Comparison of ENCODE assay signal across 36 cellular contexts in the genomic region with DNA sequence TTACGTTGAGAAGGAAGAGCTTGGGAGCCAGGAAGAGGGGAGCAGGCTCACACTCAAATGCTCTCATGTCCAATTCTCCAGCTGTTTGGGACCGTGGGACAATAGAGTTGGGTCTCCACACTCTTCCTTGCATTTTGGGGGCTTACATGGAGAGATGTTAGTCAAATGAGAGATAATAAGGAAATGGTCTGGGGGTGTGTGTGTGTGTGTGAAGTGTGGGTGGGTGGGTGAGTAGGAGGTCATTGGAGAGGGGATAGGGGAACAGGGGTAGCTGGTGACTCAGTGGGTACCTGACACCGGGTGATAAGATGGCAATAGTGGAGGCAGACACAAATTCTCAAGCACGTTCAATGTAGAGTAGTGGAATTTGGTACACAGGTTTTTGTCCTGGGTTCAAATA.
"Had no signal": no experiment of that assay in that cellular context is flagged by ENCODE, and none has a peak within 500 bp of the region (broad histone marks: within the 10 kb centered on the region; RNA-seq: fewer than 3 reads in every experiment).

No MANE protein-coding gene starts in this region.

- H3K4me1 Mint-ChIP-seq: activated B cell treated with CpG ODN at 0.5 μM for 24 hours; activated CD4-positive, alpha-beta T cell treated with anti-CD3 and anti-CD28 coated beads, Interleukin-2, amount 10 ng/mL, durations not matched to agents 24 days and 14 days; activated naive CD4-positive, alpha-beta T cell treated with anti-CD3 and anti-CD28 coated beads, Interleukin-2, amount 10 ng/mL, durations not matched to agents 7 days and 5 days; activated naive CD4-positive, alpha-beta T cell treated with anti-CD3 and anti-CD28 coated beads, Interleukin-2, amount 50 U/mL, for 24 hours; activated naive CD8-positive, alpha-beta T cell treated with anti-CD3 and anti-CD28 coated beads, Interleukin-2, amount 10 ng/mL, durations not matched to agents 7 days and 5 days; activated naive CD8-positive, alpha-beta T cell treated with anti-CD3 and anti-CD28 coated beads, Interleukin-2, amount 50 U/mL, for 24 hours; activated T-helper 17 cell treated with anti-CD3 and anti-CD28 coated beads, Interleukin-2, amount 50 U/mL, for 72 hours had no signal

- H3K36me3 Mint-ChIP-seq: activated naive CD4-positive, alpha-beta T cell treated with anti-CD3 and anti-CD28 coated beads, Interleukin-2, amount 10 ng/mL, durations not matched to agents 7 days and 5 days; activated naive CD8-positive, alpha-beta T cell treated with anti-CD3 and anti-CD28 coated beads, Interleukin-2, amount 10 ng/mL, durations not matched to agents 7 days and 5 days had no signal

- H3K4me3 ChIP-seq: ascending aorta, cardiac muscle cell had no signal

- H3K36me3 ChIP-seq: ascending aorta, cardiac muscle cell had no signal

- H3K27ac Mint-ChIP-seq: activated B cell treated with CpG ODN at 0.5 μM for 24 hours; activated CD4-positive, alpha-beta memory T cell treated with anti-CD3 and anti-CD28 coated beads for 36 hours; activated CD4-positive, alpha-beta T cell treated with anti-CD3 and anti-CD28 coated beads, Interleukin-2, amount 10 ng/mL, durations not matched to agents 24 days and 14 days; activated CD8-positive, alpha-beta T cell treated with anti-CD3 and anti-CD28 coated beads for 36 hours; activated naive CD4-positive, alpha-beta T cell treated with anti-CD3 and anti-CD28 coated beads, Interleukin-2, amount 10 ng/mL, durations not matched to agents 7 days and 5 days; activated naive CD4-positive, alpha-beta T cell treated with anti-CD3 and anti-CD28 coated beads, Interleukin-2, amount 50 U/mL, for 24 hours; activated naive CD8-positive, alpha-beta T cell; activated naive CD8-positive, alpha-beta T cell treated with anti-CD3 and anti-CD28 coated beads, Interleukin-2, amount 10 ng/mL, durations not matched to agents 7 days and 5 days; activated naive CD8-positive, alpha-beta T cell treated with anti-CD3 and anti-CD28 coated beads, Interleukin-2, amount 50 U/mL, for 24 hours; activated T-cell treated with anti-CD3 and anti-CD28 coated beads, Interleukin-2, amount 50 U/mL, for 72 hours; activated T-helper 1 cell treated with anti-CD3 and anti-CD28 coated beads, Interleukin-12 subunit alpha, Interleukin-12 subunit beta, Interleukin-2, Interleukin-4 antibody, amounts not matched to agents 30 ng/mL and 10 ng/mL and 1 ng/mL, durations not matched to agents 14 hours and 24 hours and 36 hours; activated T-helper 17 cell treated with anti-CD3 and anti-CD28 coated beads, Interleukin-2, amount 50 U/mL, for 72 hours; brain; T-helper 1 cell treated with Interleukin-12 subunit alpha and Interleukin-12 subunit beta and Interleukin-4 antibody, amounts not matched to agents 30 μg/mL and 1 μg/mL, for 36 hours; T-helper 2 cell treated with Interferon-gamma antibody and Interleukin-4, amounts not matched to agents 5 μg/mL and 100 μg/mL, for 36 hours had no signal

- H3K4me3 Mint-ChIP-seq: activated B cell treated with CpG ODN at 0.5 μM for 24 hours; activated CD4-positive, alpha-beta memory T cell treated with anti-CD3 and anti-CD28 coated beads for 36 hours; activated CD4-positive, alpha-beta T cell treated with anti-CD3 and anti-CD28 coated beads, Interleukin-2, amount 10 ng/mL, durations not matched to agents 24 days and 14 days; activated CD8-positive, alpha-beta T cell treated with anti-CD3 and anti-CD28 coated beads for 36 hours; activated naive CD4-positive, alpha-beta T cell treated with anti-CD3 and anti-CD28 coated beads, Interleukin-2, amount 10 ng/mL, durations not matched to agents 7 days and 5 days; activated naive CD4-positive, alpha-beta T cell treated with anti-CD3 and anti-CD28 coated beads, Interleukin-2, amount 50 U/mL, for 24 hours; activated naive CD8-positive, alpha-beta T cell; activated naive CD8-positive, alpha-beta T cell treated with anti-CD3 and anti-CD28 coated beads, Interleukin-2, amount 10 ng/mL, durations not matched to agents 7 days and 5 days; activated naive CD8-positive, alpha-beta T cell treated with anti-CD3 and anti-CD28 coated beads, Interleukin-2, amount 50 U/mL, for 24 hours; activated T-cell treated with anti-CD3 and anti-CD28 coated beads, Interleukin-2, amount 50 U/mL, for 4 hours; activated T-cell treated with anti-CD3 and anti-CD28 coated beads, Interleukin-2, amount 50 U/mL, for 72 hours; activated T-helper 1 cell treated with anti-CD3 and anti-CD28 coated beads, Interleukin-12 subunit alpha, Interleukin-12 subunit beta, Interleukin-2, Interleukin-4 antibody, amounts not matched to agents 30 ng/mL and 10 ng/mL and 1 ng/mL, durations not matched to agents 14 hours and 24 hours and 36 hours; activated T-helper 17 cell treated with anti-CD3 and anti-CD28 coated beads, Interleukin-2, amount 50 U/mL, for 72 hours; brain; T-helper 1 cell treated with Interleukin-12 subunit alpha and Interleukin-12 subunit beta and Interleukin-4 antibody, amounts not matched to agents 30 μg/mL and 1 μg/mL, for 36 hours; T-helper 2 cell treated with Interferon-gamma antibody and Interleukin-4, amounts not matched to agents 5 μg/mL and 100 μg/mL, for 36 hours had no signal

- H3K9me3 Mint-ChIP-seq: activated CD4-positive, alpha-beta T cell treated with anti-CD3 and anti-CD28 coated beads, Interleukin-2, amount 10 ng/mL, durations not matched to agents 24 days and 14 days; activated naive CD4-positive, alpha-beta T cell treated with anti-CD3 and anti-CD28 coated beads, Interleukin-2, amount 50 U/mL, for 24 hours had no signal

- H3K4me1 ChIP-seq: ascending aorta had no signal

- FAIRE-seq: bronchial epithelial cell, TTC549 had no signal

- H3K27me3 Mint-ChIP-seq: activated CD4-positive, alpha-beta memory T cell treated with anti-CD3 and anti-CD28 coated beads for 36 hours; activated CD4-positive, alpha-beta T cell treated with anti-CD3 and anti-CD28 coated beads, Interleukin-2, amount 10 ng/mL, durations not matched to agents 24 days and 14 days; activated CD8-positive, alpha-beta T cell treated with anti-CD3 and anti-CD28 coated beads for 36 hours; activated naive CD4-positive, alpha-beta T cell treated with anti-CD3 and anti-CD28 coated beads, Interleukin-2, amount 50 U/mL, for 24 hours; activated naive CD8-positive, alpha-beta T cell; activated naive CD8-positive, alpha-beta T cell treated with anti-CD3 and anti-CD28 coated beads, Interleukin-2, amount 50 U/mL, for 24 hours; activated T-helper 17 cell treated with anti-CD3 and anti-CD28 coated beads, Interleukin-2, amount 50 U/mL, for 72 hours had no signal

- H3K27ac ChIP-seq: ascending aorta, cardiac muscle cell, VCaP had no signal

- DNase-seq: activated B cell treated with CpG ODN at 0.5 μM for 24 hours; activated CD4-positive, alpha-beta memory T cell treated with anti-CD3 and anti-CD28 coated beads for 36 hours; activated CD4-positive, alpha-beta T cell treated with anti-CD3 and anti-CD28 coated beads for 4 hours; activated CD4-positive, alpha-beta T cell treated with anti-CD3 and anti-CD28 coated beads, Interleukin-2, amount 10 ng/mL, durations not matched to agents 24 days and 14 days; activated CD4-positive, alpha-beta T cell treated with anti-CD3 and anti-CD28 coated beads, Interleukin-2, amount 50 U/mL, for 1 hour; activated CD4-positive, alpha-beta T cell treated with anti-CD3 and anti-CD28 coated beads, Interleukin-2, amount 50 U/mL, for 4 hours; activated CD4-positive, CD25-positive, alpha-beta regulatory T cell treated with anti-CD3 and anti-CD28 coated beads, Interleukin-2, amount 50 U/mL, for 72 hours; activated CD8-positive, alpha-beta memory T cell treated with anti-CD3 and anti-CD28 coated beads, Interleukin-2, amount 50 U/mL, for 4 hours; activated CD8-positive, alpha-beta T cell treated with anti-CD3 and anti-CD28 coated beads for 36 hours; activated gamma-delta T cell; activated naive CD4-positive, alpha-beta T cell treated with anti-CD3 and anti-CD28 coated beads, Interleukin-2, amount 10 ng/mL, durations not matched to agents 7 days and 5 days; activated naive CD4-positive, alpha-beta T cell treated with Interleukin-2 at 50 U/mL for 16 hours; activated naive CD8-positive, alpha-beta T cell treated with anti-CD3 and anti-CD28 coated beads, Interleukin-2, amount 10 ng/mL, durations not matched to agents 7 days and 5 days; activated naive CD8-positive, alpha-beta T cell treated with anti-CD3 and anti-CD28 coated beads, Interleukin-2, amount 50 U/mL, for 24 hours; activated T-cell treated with anti-CD3 and anti-CD28 coated beads for 4 hours; activated T-cell treated with anti-CD3 and anti-CD28 coated beads, Interleukin-2, amount 50 U/mL, for 1 hour; activated T-cell treated with anti-CD3 and anti-CD28 coated beads, Interleukin-2, amount 50 U/mL, for 4 hours; activated T-cell treated with anti-CD3 and anti-CD28 coated beads, Interleukin-2, amount 50 U/mL, for 72 hours; amygdala; anterior cingulate cortex; caudate nucleus; T-helper 1 cell; T-helper 2 cell; T-helper 9 cell had no signal

- H3K27me3 ChIP-seq: ascending aorta, cardiac muscle cell had no signal

- ATAC-seq: activated CD8-positive, alpha-beta T cell treated with anti-CD3 and anti-CD28 coated beads for 36 hours; activated naive CD8-positive, alpha-beta T cell treated with anti-CD3 and anti-CD28 coated beads, Interleukin-2, amount 50 U/mL, for 24 hours; activated T-cell treated with anti-CD3 and anti-CD28 coated beads, Interleukin-2, amount 50 U/mL, for 4 hours; activated T-cell treated with anti-CD3 and anti-CD28 coated beads, Interleukin-2, amount 50 U/mL, for 72 hours; activated T-helper 17 cell treated with anti-CD3 and anti-CD28 coated beads, Interleukin-2, amount 50 U/mL, for 72 hours had no signal
